ENCODE assay signal across 27 cellular contexts in the genomic region with DNA sequence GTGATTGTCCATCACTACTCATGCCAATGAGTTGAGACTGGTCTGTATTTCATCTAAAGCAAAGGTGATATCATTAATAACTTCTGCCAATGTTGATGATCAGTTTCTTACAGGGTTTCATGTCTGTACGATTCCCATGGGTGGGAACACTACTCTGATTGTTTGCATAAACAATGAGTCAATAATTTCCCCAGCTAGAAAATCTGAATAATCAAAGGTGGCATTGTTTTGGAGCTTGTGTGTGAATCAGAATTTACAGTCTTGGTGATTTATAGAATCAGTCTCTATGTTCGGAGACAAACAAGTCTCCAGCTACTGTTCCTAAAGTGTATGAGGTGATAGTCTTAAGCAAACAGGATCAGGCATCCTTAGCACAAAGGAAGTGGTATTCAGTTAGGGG. TPM values are rescaled to one million over a fixed set of nuclear protein-coding genes. Genes with fewer than 3 reads are reported as not detected.
"Had no signal": no experiment of that assay in that cellular context is flagged by ENCODE, and none has a peak within 500 bp of the region (broad histone marks: within the 10 kb centered on the region; RNA-seq: fewer than 3 reads in every experiment).

No MANE protein-coding gene starts in this region.

- ATAC-seq: body of pancreas; effector memory CD8-positive, alpha-beta T cell; esophagus mucosa; left lung; lower lobe of right lung; stimulated activated naive B cell treated with anti-CD40 and anti-IgM and Interleukin-4, amounts not matched to agents 10 μg/mL and 1 μg/mL and 100 μg/mL, for 72 hours had no signal

- DNase-seq: activated CD4-positive, alpha-beta memory T cell treated with anti-CD3 and anti-CD28 coated beads for 36 hours; activated CD4-positive, alpha-beta T cell treated with anti-CD3 and anti-CD28 coated beads, Interleukin-2, amount 10 ng/mL, durations not matched to agents 24 days and 14 days; activated CD4-positive, CD25-positive, alpha-beta regulatory T cell treated with anti-CD3 and anti-CD28 coated beads, Interleukin-2, amount 50 U/mL, for 72 hours; activated CD8-positive, alpha-beta memory T cell treated with anti-CD3 and anti-CD28 coated beads, Interleukin-2, amount 50 U/mL, for 4 hours; activated effector memory CD4-positive, alpha-beta T cell treated with anti-CD3 and anti-CD28 coated beads, Interleukin-2, amount 50 U/mL, for 16 hours; activated naive CD4-positive, alpha-beta T cell treated with anti-CD3 and anti-CD28 coated beads for 36 hours; activated naive CD8-positive, alpha-beta T cell treated with anti-CD3 and anti-CD28 coated beads for 36 hours; activated T-cell treated with anti-CD3 and anti-CD28 coated beads, Interleukin-2, amount 50 U/mL, for 1 hour; adrenal gland; aorta; body of pancreas; effector memory CD8-positive, alpha-beta T cell; foreskin fibroblast; left lung; lower lobe of right lung; sigmoid colon; stimulated activated CD4-positive, alpha-beta T cell treated with anti-CD3 and anti-CD28 coated beads, Interleukin-4, amount 100 ng/mL, for 24 hours; stimulated activated naive B cell treated with anti-CD40 and anti-IgM and Interleukin-4, amounts not matched to agents 10 μg/mL and 1 μg/mL and 100 μg/mL, for 72 hours; stomach; T-helper 2 cell; testis; transverse colon had no signal

- H3K27ac ChIP-seq: adrenal gland, body of pancreas, cardiac muscle cell, coronary artery, left lung, lower lobe of right lung, sigmoid colon, stomach, testis, transverse colon had no signal

RNA-seq across cellular contexts. Expression of gene PARM1, which starts 35.5 kb away (rescaled TPM):
- total RNA-seq: activated CD4-positive, alpha-beta memory T cell treated with anti-CD3 and anti-CD28 coated beads for 36 hours; activated CD4-positive, alpha-beta T cell treated with anti-CD3 and anti-CD28 coated beads, Interleukin-2, amount 10 ng/mL, durations not matched to agents 24 days and 14 days; activated T-helper 1 cell treated with anti-CD3 and anti-CD28 coated beads, Interleukin-12 subunit alpha, Interleukin-12 subunit beta, Interleukin-2, Interleukin-4 antibody, amounts not matched to agents 30 ng/mL and 10 ng/mL and 1 ng/mL, durations not matched to agents 14 hours and 24 hours and 36 hours; osteoblast had no signal
